20 cellular contexts compared by ENCODE assay signal in the genomic region with DNA sequence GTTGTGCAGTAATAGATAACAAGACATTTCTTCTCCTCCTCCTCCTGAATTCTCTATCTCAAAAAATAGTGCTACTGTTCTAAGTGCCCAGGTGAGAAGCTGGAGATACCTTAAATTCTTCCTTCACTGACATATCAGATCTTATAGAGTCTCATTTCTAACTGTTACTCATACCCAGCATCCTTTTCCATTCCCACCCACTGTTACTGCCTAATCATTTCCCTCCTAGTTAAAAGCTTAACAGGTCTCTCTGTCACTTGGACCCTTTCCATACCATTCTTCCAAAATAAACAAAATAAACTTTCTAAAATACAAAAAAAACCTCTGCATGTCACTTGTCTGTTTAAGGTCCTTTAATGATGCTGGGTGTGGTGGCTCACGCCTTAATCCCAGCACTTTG.
"Had no signal": no experiment of that assay in that cellular context is flagged by ENCODE, and none has a peak within 500 bp of the region (broad histone marks: within the 10 kb centered on the region; RNA-seq: fewer than 3 reads in every experiment).

No MANE protein-coding gene starts in this region.

- H3K9ac ChIP-seq: SK-N-SH had no signal

- H3K27ac ChIP-seq: RWPE1 had no signal

- H3K9me2 ChIP-seq: SK-N-SH had no signal

- H3K27me3 ChIP-seq: MG63 had no signal

- H3K4me2 ChIP-seq: SK-N-SH had no signal

- H3K4me3 ChIP-seq: MG63 had no signal

- H3K9me3 ChIP-seq: SK-N-SH had no signal

- H3K36me3 ChIP-seq: MG63 had no signal

- DNase-seq: KBM-7, MG63, NCI-H1092, NCI-H1105 treated with DMSO at 0.1 percent for 48 hours, NCI-H1436, NCI-H187, NCI-H2029, NCI-H2081 treated with DMSO at 0.1 percent for 48 hours, NCI-H2171, NCI-H226, NCI-H446, NCI-H510A, NCI-H524 treated with DMSO at 0.1 percent for 48 hours, NCI-H69, NCI-H774, SHP77, SK-N-SH had no signal

- ATAC-seq: Panc1, PC-3 had no signal
